ENCODE assay signal across 23 cellular contexts in genomic region chr1:234666761-234667160, GRCh38. TPM values are rescaled to one million over a fixed set of nuclear protein-coding genes. Genes with fewer than 3 reads are reported as not detected.
DNase-seq lines count a peak whose midpoint lies in the region; ATAC-seq and TF ChIP-seq lines count a peak whose summit lies in the region.
"Had no signal": no experiment of that assay in that cellular context is flagged by ENCODE, and none has a peak within 500 bp of the region (broad histone marks: within the 10 kb centered on the region; RNA-seq: fewer than 3 reads in every experiment).

No MANE protein-coding gene starts in this region.

- H3K4me3 ChIP-seq in breast epithelium (no peak overlapping the region), mammary epithelial cell (replicated peaks in 1 of 3; ENCODE audit: insufficient read depth in 1 of 3, low read depth in 2 of 3, low read length in 3 of 3) (no peak overlapping the region), HEK293 (ENCODE audit: low read depth, low read length) (no peak overlapping the region), esophagus muscularis mucosa (no peak overlapping the region)
- H3K4me3 ChIP-seq: GM23248, SK-N-MC had no signal

- H3K9me3 ChIP-seq in breast epithelium (no peaks in the 10 kb centered on the region), mammary epithelial cell (replicated peaks; ENCODE audit: insufficient read depth, low read length) (no peaks in the 10 kb centered on the region), HEK293 (ENCODE audit: control insufficient read depth, insufficient read depth, low read depth, low read length) (0 out of 2 replicates have a peak, but pooled peaks cover 3% of the 10 kb centered on the region), esophagus muscularis mucosa (peaks cover 0 to 3% (median 0%) of the 10 kb centered on the region in 4 donors)

- no peak overlapping the region for H3K9ac ChIP-seq in mammary epithelial cell (ENCODE audit: insufficient read depth, low read length)
- H3K9ac ChIP-seq: GM23248 had no signal

- BruUV-seq in mammary epithelial cell (replicated peaks; lab: Mats Ljungman, UMichigan) = no TSS peak

- TF ChIP-seq CTCF in breast epithelium (IDR thresholded peaks at IDR 0.05) = no peak
- TF ChIP-seq CTCF in mammary epithelial cell (conservative IDR thresholded peaks at IDR 0.05 in 1 of 2, IDR thresholded peaks at IDR 0.05 in 1 of 2; ENCODE audit: extremely low read depth in 1 of 2, insufficient read depth in 1 of 2, low read depth in 1 of 2, low read length in 2 of 2) = no peak
- no peak for TF ChIP-seq CTCF in HEK293 (tag by site-specific recombination; IDR thresholded peaks at IDR 0.05)
- no peak for TF ChIP-seq CTCF in esophagus muscularis mucosa (IDR thresholded peaks at IDR 0.05)

- dilution Hi-C loops in mammary epithelial cell (cut with HindIII; ENCODE audit: low sequenced_read_pairs) = no loop called here

- TF ChIP-seq EP300 in esophagus muscularis mucosa (IDR thresholded peaks at IDR 0.05) = no peak

- WGBS in mammary epithelial cell (ENCODE audit: low coverage, missing lambda C conversion rate) = 85% methylated on average over 4 of the region's 4 CpGs
- WGBS in esophagus muscularis mucosa = 89% methylated on average over 4 of the region's 4 CpGs

- intact Hi-C loops in breast epithelium (cut with DNase I; ENCODE audit: low total_unique reads) = no loop called here
- intact Hi-C loops in mammary epithelial cell (cut with micrococcal nuclease) = no loop called here
- intact Hi-C loops in esophagus muscularis mucosa (cut with DNase I) = no loop called here
- intact Hi-C loops in sciatic nerve (cut with DNase I) = no loop called here

- CTCF ChIA-PET in mammary epithelial cell (lab: Charles Lee; ENCODE audit: low non-redundant PET) = no interaction called here
- CTCF ChIA-PET in HEK293 (lab: Yijun Ruan, JAX) = no interaction called here

- H3K4me2 ChIP-seq in mammary epithelial cell (ENCODE audit: insufficient read depth, low read depth, low read length) = no peak overlapping the region

- POLR2A ChIA-PET in HEK293 (lab: Yijun Ruan, JAX) = no interaction called here

- no peak overlapping the region for H2AFZ ChIP-seq in mammary epithelial cell (ENCODE audit: low read depth, low read length)
- H2AFZ ChIP-seq: GM23248 had no signal

- peak; percentile 51 for ATAC-seq in sciatic nerve
- no peak for ATAC-seq in GM21737 (IDR thresholded peaks at IDR 0.05; ENCODE audit: unreplicated experiment)
- ATAC-seq in HG03045 (IDR thresholded peaks at IDR 0.05; ENCODE audit: unreplicated experiment) = no peak

- no peaks in the 10 kb centered on the region for H3K27me3 ChIP-seq in breast epithelium
- no peaks in the 10 kb centered on the region for H3K27me3 ChIP-seq in mammary epithelial cell (ENCODE audit: insufficient read depth, low read length)
- no peaks in the 10 kb centered on the region for H3K27me3 ChIP-seq in esophagus muscularis mucosa

- no peak for DNase-seq in breast epithelium (ENCODE audit: low spot score in 2 of 2)
- DNase-seq in mammary epithelial cell = no peak
- peak; percentile 66 for DNase-seq in esophagus muscularis mucosa (ENCODE audit: extremely low spot score)
- DNase-seq in sciatic nerve (ENCODE audit: low spot score) = no peak
- DNase-seq in UCSD-AML1 (lab: John Stamatoyannopoulos, UW; ENCODE audit: unreplicated experiment) = no peak
- DNase-seq: 8988T; ACHN; CD4-positive, CD25-positive, alpha-beta regulatory T cell; DMS153; GM23248; H9; HFFc6; KBM-7; NCI-H1105 treated with DMSO at 0.1 percent for 48 hours; NCI-H146; NCI-H2029; NCI-H526 treated with DMSO at 0.1 percent for 48 hours; SHP77 treated with DMSO at 0.1 percent for 48 hours had no signal

- TF ChIP-seq POLR2A in breast epithelium (IDR thresholded peaks at IDR 0.05) = no peak
- TF ChIP-seq POLR2A in esophagus muscularis mucosa (IDR thresholded peaks at IDR 0.05; ENCODE audit: low read depth) = no peak

- no peaks in the 10 kb centered on the region for H3K79me2 ChIP-seq in mammary epithelial cell (ENCODE audit: insufficient read depth, low read length)

- no peaks in the 10 kb centered on the region for H3K36me3 ChIP-seq in breast epithelium
- no peaks in the 10 kb centered on the region for H3K36me3 ChIP-seq in mammary epithelial cell (ENCODE audit: insufficient read depth, low read length)
- H3K36me3 ChIP-seq in HEK293 (ENCODE audit: control insufficient read depth in 2 of 2, insufficient read depth in 1 of 2, low read length in 2 of 2) = no peaks in the 10 kb centered on the region
- no peaks in the 10 kb centered on the region for H3K36me3 ChIP-seq in esophagus muscularis mucosa

- no peaks in the 10 kb centered on the region for H4K20me1 ChIP-seq in mammary epithelial cell (ENCODE audit: insufficient read depth, low read length)

- in situ Hi-C loops in mammary epithelial cell (cut with MboI; ENCODE audit: low sequenced_read_pairs in 2 of 2) = no loop called here

- H3K27ac ChIP-seq in breast epithelium (peak overlapping the region; percentile 42 to 52), mammary epithelial cell (ENCODE audit: insufficient read depth, low read depth, low read length) (no peak overlapping the region), HEK293 (ENCODE audit: extremely low read depth, low read depth, low read length) (no peak overlapping the region), esophagus muscularis mucosa (replicated peaks in 1 of 4) (no peak overlapping the region)
- H3K27ac ChIP-seq: GM23248, RWPE1, SK-N-MC had no signal

- no peaks in the 10 kb centered on the region for H3K4me1 ChIP-seq in breast epithelium
- H3K4me1 ChIP-seq in mammary epithelial cell (ENCODE audit: insufficient read depth, low read length) = no peaks in the 10 kb centered on the region
- peaks cover 3% of the 10 kb centered on the region; the same call in 1 of the 2 replicates for H3K4me1 ChIP-seq in HEK293 (ENCODE audit: control insufficient read depth, insufficient read depth, low read length)
- H3K4me1 ChIP-seq in esophagus muscularis mucosa = no peaks in the 10 kb centered on the region

TF ChIP-seq in HEK293, 187 proteins besides CTCF, POLR2A, EP300 and RAD21:
- TF ChIP-seq PRDM4 (tag by site-specific recombination; IDR thresholded peaks at IDR 0.05) (no peak), ZNF548 (tag by site-specific recombination; IDR thresholded peaks at IDR 0.05) (peak; percentile 100)

RNA-seq across cellular contexts. Expression of gene IRF2BP2, which starts 56.8 kb away (rescaled TPM):
- total RNA-seq in breast epithelium = 100 to 1,000 TPM in 1 of 3 donors, 10 to 100 TPM in 2; 60.3 to 108 (median 84.9) TPM
- total RNA-seq in mammary epithelial cell = 100 to 1,000 TPM in 1 of 2 donors, 10 to 100 TPM in 1; 75.3 to 109 TPM
- 63.4 TPM for polyA plus RNA-seq in mammary epithelial cell
- polyA minus RNA-seq in mammary epithelial cell = 33.1 TPM
- total RNA-seq in esophagus muscularis mucosa = 100 to 1,000 TPM in 2 of 4 donors, 10 to 100 TPM in 2; 83.3 to 119 (median 97.9) TPM
- total RNA-seq in sciatic nerve = 142 TPM

Comparison
In these comparisons a context has a peak if more than half of its experiments do, and no peak if none do; other contexts are left out.
1. H3K27ac ChIP-seq: peak in breast epithelium (2 of 2); none in mammary epithelial cell (single experiment), HEK293 (single experiment) and esophagus muscularis mucosa (0 of 4).